In the genomic region with DNA sequence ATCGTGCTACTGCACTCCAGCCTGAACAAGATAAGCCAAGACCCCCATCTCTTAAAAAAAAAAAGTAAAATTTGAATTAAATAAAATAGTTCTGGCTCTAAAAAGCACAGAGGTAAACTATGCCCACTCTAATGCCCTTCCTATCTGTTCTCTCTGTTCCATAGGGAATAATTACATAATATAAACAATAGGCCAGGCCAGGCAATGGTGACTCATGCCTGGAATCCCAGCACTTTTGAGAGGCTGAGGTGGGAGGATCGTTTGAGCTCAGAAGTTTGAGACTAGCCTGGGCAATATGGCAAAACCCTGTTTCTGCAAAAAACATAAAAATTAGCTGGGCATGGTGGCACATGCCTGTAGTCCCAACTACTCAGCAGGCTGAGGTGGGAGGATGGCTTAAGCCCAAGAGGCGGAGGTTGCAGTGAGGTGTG, we compare ENCODE assay signal across 15 cellular contexts. TPM values are rescaled to one million over a fixed set of nuclear protein-coding genes. Genes with fewer than 3 reads are reported as not detected.
DNase-seq lines count a peak whose midpoint lies in the region; ATAC-seq and TF ChIP-seq lines count a peak whose summit lies in the region.
"Had no signal": no experiment of that assay in that cellular context is flagged by ENCODE, and none has a peak within 500 bp of the region (broad histone marks: within the 10 kb centered on the region; RNA-seq: fewer than 3 reads in every experiment).

No MANE protein-coding gene starts in this region.

- intact Hi-C loops in upper lobe of right lung (cut with DNase I): no loop called here

- H3K4me1 Mint-ChIP-seq in activated T-helper 17 cell treated with anti-CD3 and anti-CD28 coated beads, Interleukin-2, amount 50 U/mL, for 72 hours: no peaks in the 10 kb centered on the region

- no peak overlapping the region for H3K4me3 ChIP-seq in SK-N-MC
- no peak overlapping the region for H3K4me3 ChIP-seq in foreskin fibroblast (ENCODE audit: low read depth in 1 of 2, low read length in 2 of 2)
- no peak overlapping the region for H3K4me3 ChIP-seq in upper lobe of right lung
- H3K4me3 ChIP-seq: left ventricle myocardium inferior had no signal

- H3K27me3 Mint-ChIP-seq in activated T-helper 17 cell treated with anti-CD3 and anti-CD28 coated beads, Interleukin-2, amount 50 U/mL, for 72 hours: peaks cover 11% of the 10 kb centered on the region

- no peaks in the 10 kb centered on the region for H3K9me3 ChIP-seq in SK-N-MC (ENCODE audit: low read depth, low read length)
- no peaks in the 10 kb centered on the region for H3K9me3 ChIP-seq in upper lobe of right lung
- H3K9me3 ChIP-seq: left ventricle myocardium inferior had no signal

- peak overlapping the region; percentile 38 for H3K9ac ChIP-seq in SK-N-MC (ENCODE audit: insufficient read length)

- H3K9me3 Mint-ChIP-seq in activated T-helper 17 cell treated with anti-CD3 and anti-CD28 coated beads, Interleukin-2, amount 50 U/mL, for 72 hours: no peaks in the 10 kb centered on the region

- H3K4me1 ChIP-seq in upper lobe of right lung: peaks cover 60% of the 10 kb centered on the region

- DNase-seq in NCI-H345 (lab: John Stamatoyannopoulos, UW): peak; percentile 14
- no peak for DNase-seq in NCI-H345 treated with DMSO at 0.1 percent for 48 hours (lab: John Stamatoyannopoulos, UW; ENCODE audit: unreplicated experiment)
- no peak for DNase-seq in SK-N-MC (ENCODE audit: low read depth, low spot score)
- DNase-seq in foreskin fibroblast: peak; percentile 42 to 62
- no peak for DNase-seq in upper lobe of right lung
- DNase-seq in NCI-H1436 treated with DMSO at 0.1 percent for 48 hours (lab: John Stamatoyannopoulos, UW): no peak
- DNase-seq: activated gamma-delta T cell; cerebellar nuclear complex; KG1; left ventricle myocardium inferior; NCI-H2107; stimulated activated CD4-positive, alpha-beta T cell treated with anti-CD3 and anti-CD28 coated beads, Interleukin-4, amount 100 ng/mL, for 1 hour had no signal

- no peak overlapping the region for H3K27ac Mint-ChIP-seq in activated T-helper 17 cell treated with anti-CD3 and anti-CD28 coated beads, Interleukin-2, amount 50 U/mL, for 72 hours

- H3K36me3 ChIP-seq in SK-N-MC (ENCODE audit: insufficient read depth, low read length): peaks cover 18% of the 10 kb centered on the region
- H3K36me3 ChIP-seq in upper lobe of right lung: no peaks in the 10 kb centered on the region
- H3K36me3 ChIP-seq: left ventricle myocardium inferior had no signal

- ATAC-seq in upper lobe of right lung: no peak
- no peak for ATAC-seq in activated T-helper 17 cell treated with anti-CD3 and anti-CD28 coated beads, Interleukin-2, amount 50 U/mL, for 72 hours (replicated peaks)
- ATAC-seq in GM21576 (IDR thresholded peaks at IDR 0.05; ENCODE audit: unreplicated experiment): no peak
- ATAC-seq: Right ventricle myocardium inferior had no signal

- H3K27me3 ChIP-seq in upper lobe of right lung: no peaks in the 10 kb centered on the region

- H3K36me3 Mint-ChIP-seq in activated T-helper 17 cell treated with anti-CD3 and anti-CD28 coated beads, Interleukin-2, amount 50 U/mL, for 72 hours (ENCODE audit: low read depth): no peaks in the 10 kb centered on the region

- no peak overlapping the region for H3K4me3 Mint-ChIP-seq in activated T-helper 17 cell treated with anti-CD3 and anti-CD28 coated beads, Interleukin-2, amount 50 U/mL, for 72 hours

- TF ChIP-seq CTCF in foreskin fibroblast (IDR thresholded peaks at IDR 0.05; ENCODE audit: low read depth, low read length) (no peak), upper lobe of right lung (IDR thresholded peaks at IDR 0.05) (no peak)

- H3K27ac ChIP-seq in SK-N-MC: peak overlapping the region; percentile 98
- H3K27ac ChIP-seq in upper lobe of right lung: peak overlapping the region; percentile 18
- H3K27ac ChIP-seq: left ventricle myocardium inferior had no signal

RNA-seq across cellular contexts. Expression of a gene that starts 47.4 kb away (rescaled TPM):
- total RNA-seq in upper lobe of right lung: 67.0 TPM
- under 1 TPM; 0.34 to 0.80 TPM for total RNA-seq in activated T-helper 17 cell treated with anti-CD3 and anti-CD28 coated beads, Interleukin-2, amount 50 U/mL, for 72 hours

Comparison
In these comparisons a context has a peak if more than half of its experiments do, and no peak if none do; other contexts are left out.
1. DNase-seq: peak in NCI-H345 (single experiment) and foreskin fibroblast (2 of 2); none in NCI-H345 treated with DMSO at 0.1 percent for 48 hours (single experiment), SK-N-MC (single experiment), upper lobe of right lung (single experiment) and NCI-H1436 treated with DMSO at 0.1 percent for 48 hours (single experiment).
2. RNA of a gene that starts 47.4 kb away (total RNA-seq): 67.0 TPM in upper lobe of right lung (single experiment); 0.34 to 0.80 TPM in activated T-helper 17 cell treated with anti-CD3 and anti-CD28 coated beads, Interleukin-2, amount 50 U/mL, for 72 hours; every median in the first group is over 10 times any median in the second.